Comparison of ENCODE assay signal across 1 cellular context in the genomic region with DNA sequence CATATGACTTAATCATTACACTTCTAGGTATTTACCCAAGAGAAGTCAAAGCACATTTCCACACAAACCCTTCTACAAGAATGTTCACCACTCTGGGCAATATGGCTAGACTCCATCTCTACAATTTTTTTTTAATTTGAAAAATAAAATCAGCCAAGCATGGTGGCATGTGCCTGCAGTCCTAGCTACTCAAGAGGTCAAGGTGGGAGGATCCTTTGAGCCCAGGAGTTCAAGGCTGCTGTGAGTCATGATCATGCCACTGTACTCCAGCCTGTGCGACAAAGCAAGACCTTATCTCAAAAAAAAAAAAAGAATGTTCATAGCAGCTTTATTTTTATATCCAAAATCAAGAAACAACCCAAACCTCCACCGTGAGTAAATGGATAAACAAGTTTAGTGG.
TF ChIP-seq lines count a peak whose summit lies in the region.

No MANE protein-coding gene starts in this region.

TF ChIP-seq in A549, 52 proteins besides CTCF, POLR2A, EP300 and RAD21 (continued from another document):
- TF ChIP-seq, protein P1, sequence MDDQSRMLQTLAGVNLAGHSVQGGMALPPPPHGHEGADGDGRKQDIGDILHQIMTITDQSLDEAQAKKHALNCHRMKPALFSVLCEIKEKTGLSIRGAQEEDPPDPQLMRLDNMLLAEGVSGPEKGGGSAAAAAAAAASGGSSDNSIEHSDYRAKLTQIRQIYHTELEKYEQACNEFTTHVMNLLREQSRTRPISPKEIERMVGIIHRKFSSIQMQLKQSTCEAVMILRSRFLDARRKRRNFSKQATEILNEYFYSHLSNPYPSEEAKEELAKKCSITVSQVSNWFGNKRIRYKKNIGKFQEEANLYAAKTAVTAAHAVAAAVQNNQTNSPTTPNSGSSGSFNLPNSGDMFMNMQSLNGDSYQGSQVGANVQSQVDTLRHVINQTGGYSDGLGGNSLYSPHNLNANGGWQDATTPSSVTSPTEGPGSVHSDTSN (IDR thresholded peaks at IDR 0.05), result no peak
